In genomic region chr6:116902634-116903033, GRCh38 we compare ENCODE assay signal across 23 cellular contexts. TPM values are rescaled to one million over a fixed set of nuclear protein-coding genes. Genes with fewer than 3 reads are reported as not detected.
DNase-seq lines count a peak whose midpoint lies in the region; ATAC-seq and TF ChIP-seq lines count a peak whose summit lies in the region.
"Had no signal": no experiment of that assay in that cellular context is flagged by ENCODE, and none has a peak within 500 bp of the region (broad histone marks: within the 10 kb centered on the region; RNA-seq: fewer than 3 reads in every experiment).

No MANE protein-coding gene starts in this region.

- H3K9me3 ChIP-seq in HEK293 (ENCODE audit: control insufficient read depth, insufficient read depth, low read depth, low read length) (no peaks in the 10 kb centered on the region), PC-9 (ENCODE audit: insufficient read depth, low read depth) (no peaks in the 10 kb centered on the region; the same call in 1 of the 2 replicates), left ventricle myocardium inferior (replicated peaks) (peaks cover 25% of the 10 kb centered on the region)

- no peaks in the 10 kb centered on the region for H3K27me3 ChIP-seq in PC-9 (ENCODE audit: insufficient read depth, low read depth)
- H3K27me3 ChIP-seq in left ventricle myocardium inferior (ENCODE audit: low read depth) = no peaks in the 10 kb centered on the region
- H3K27me3 ChIP-seq: BLaER1 had no signal

- DNase-seq in PC-9 (no peak), left colon (no peak), left ventricle myocardium inferior (no peak), islet precursor cell (no peak)
- DNase-seq in activated CD8-positive, alpha-beta T cell treated with anti-CD3 and anti-CD28 coated beads for 36 hours = no peak
- DNase-seq: Calu3; CD4-positive, CD25-positive, alpha-beta regulatory T cell; CD8-positive, alpha-beta T cell; DMS53; DMS79 treated with DMSO at 0.1 percent for 48 hours; GF-D8; H9; HFFc6 had no signal

- H3K4me3 ChIP-seq in HEK293 (ENCODE audit: low read depth, low read length) (no peak overlapping the region), PC-9 (no peak overlapping the region), left ventricle myocardium inferior (no peak overlapping the region)
- H3K4me3 ChIP-seq: BLaER1, GM23338 had no signal

- CTCF ChIA-PET in HEK293 (lab: Yijun Ruan, JAX) (interaction anchor here (0.6 kb wide), 1 partner anchor 30 kb away, joined by 3 read pairs; no protein-coding TSS in a partner anchor), PC-9 (lab: Charles Lee) (no interaction called here)
- CTCF ChIA-PET in activated CD8-positive, alpha-beta T cell treated with anti-CD3 and anti-CD28 coated beads for 36 hours (lab: Charles Lee) = no interaction called here

- no peaks in the 10 kb centered on the region for H3K36me3 ChIP-seq in HEK293 (ENCODE audit: control insufficient read depth in 2 of 2, insufficient read depth in 1 of 2, low read length in 2 of 2)
- no peaks in the 10 kb centered on the region for H3K36me3 ChIP-seq in PC-9 (ENCODE audit: low read depth)
- no peaks in the 10 kb centered on the region for H3K36me3 ChIP-seq in left ventricle myocardium inferior
- H3K36me3 ChIP-seq: BLaER1 had no signal

- peaks cover 7% of the 10 kb centered on the region for H3K9me3 Mint-ChIP-seq in activated CD8-positive, alpha-beta T cell treated with anti-CD3 and anti-CD28 coated beads for 36 hours

- H3K4me1 ChIP-seq in HEK293 (ENCODE audit: control insufficient read depth, insufficient read depth, low read length) (no peaks in the 10 kb centered on the region), PC-9 (replicated peaks; ENCODE audit: insufficient read depth) (no peaks in the 10 kb centered on the region), left ventricle myocardium inferior (no peaks in the 10 kb centered on the region)
- H3K4me1 ChIP-seq: BLaER1 had no signal

- intact Hi-C loops in PC-9 (cut with micrococcal nuclease; ENCODE audit: unreplicated experiment) = no loop called here
- intact Hi-C loops in left colon (cut with DNase I, micrococcal nuclease) = no loop called here
- intact Hi-C loops in left ventricle myocardium inferior (cut with micrococcal nuclease) = no loop called here
- intact Hi-C loops in activated CD8-positive, alpha-beta T cell treated with anti-CD3 and anti-CD28 coated beads for 36 hours (cut with micrococcal nuclease) = no loop called here

- no peak overlapping the region for H3K27ac Mint-ChIP-seq in activated CD8-positive, alpha-beta T cell treated with anti-CD3 and anti-CD28 coated beads for 36 hours
- H3K27ac Mint-ChIP-seq: B cell; CD4-positive, CD25-positive, alpha-beta regulatory T cell; CD8-positive, alpha-beta T cell; GM23338; H9; HFFc6 had no signal

- H3K36me3 Mint-ChIP-seq in activated CD8-positive, alpha-beta T cell treated with anti-CD3 and anti-CD28 coated beads for 36 hours (ENCODE audit: low read depth) = no peaks in the 10 kb centered on the region
- H3K36me3 Mint-ChIP-seq: CD4-positive, CD25-positive, alpha-beta regulatory T cell; CD8-positive, alpha-beta T cell had no signal

- no peak overlapping the region for H3K4me3 Mint-ChIP-seq in activated CD8-positive, alpha-beta T cell treated with anti-CD3 and anti-CD28 coated beads for 36 hours
- H3K4me3 Mint-ChIP-seq: B cell; CD4-positive, CD25-positive, alpha-beta regulatory T cell; CD8-positive, alpha-beta T cell; GM23338; H9; HFFc6 had no signal

- POLR2A ChIA-PET in HEK293 (lab: Yijun Ruan, JAX) (no interaction called here), PC-9 (lab: Charles Lee; ENCODE audit: unreplicated experiment) (no interaction called here)
- POLR2A ChIA-PET in activated CD8-positive, alpha-beta T cell treated with anti-CD3 and anti-CD28 coated beads for 36 hours (lab: Charles Lee) = no interaction called here

- TF ChIP-seq CTCF in HEK293 (tag by site-specific recombination; IDR thresholded peaks at IDR 0.05) (no peak), PC-9 (conservative IDR thresholded peaks at IDR 0.05) (no peak), left ventricle myocardium inferior (IDR thresholded peaks at IDR 0.05; ENCODE audit: borderline replicate concordance) (no peak)
- no peak for TF ChIP-seq CTCF in activated CD8-positive, alpha-beta T cell treated with anti-CD3 and anti-CD28 coated beads for 36 hours (IDR thresholded peaks at IDR 0.05)

- peak overlapping the region; percentile 19 for H2AFZ ChIP-seq in PC-9
- H2AFZ ChIP-seq: GM23338 had no signal

- H3K4me1 Mint-ChIP-seq in activated CD8-positive, alpha-beta T cell treated with anti-CD3 and anti-CD28 coated beads for 36 hours (ENCODE audit: low read depth) = no peaks in the 10 kb centered on the region
- H3K4me1 Mint-ChIP-seq: B cell; CD4-positive, CD25-positive, alpha-beta regulatory T cell; GM23338; H9 had no signal

- no peak overlapping the region for H3K4me2 ChIP-seq in PC-9
- H3K4me2 ChIP-seq: BLaER1, GM23338 had no signal

- BruUV-seq in PC-9 (replicated peaks; lab: Mats Ljungman, UMichigan) = no TSS peak

- H3K79me2 ChIP-seq in PC-9 (ENCODE audit: low read depth) = no peaks in the 10 kb centered on the region

- no peaks in the 10 kb centered on the region for H4K20me1 ChIP-seq in PC-9 (ENCODE audit: insufficient read depth)
- H4K20me1 ChIP-seq: BLaER1 had no signal

- H3K27me3 Mint-ChIP-seq in activated CD8-positive, alpha-beta T cell treated with anti-CD3 and anti-CD28 coated beads for 36 hours = no peaks in the 10 kb centered on the region
- H3K27me3 Mint-ChIP-seq: B cell; CD4-positive, CD25-positive, alpha-beta regulatory T cell had no signal

- H3K27ac ChIP-seq in HEK293 (ENCODE audit: extremely low read depth, low read depth, low read length) = no peak overlapping the region
- no peak overlapping the region for H3K27ac ChIP-seq in PC-9
- no peak overlapping the region for H3K27ac ChIP-seq in left ventricle myocardium inferior (replicated peaks)
- H3K27ac ChIP-seq: 22Rv1, BLaER1, C4-2B had no signal

- H3F3A ChIP-seq in PC-9 (ENCODE audit: insufficient read depth, low read depth) = no peaks in the 10 kb centered on the region

- peak; percentile 49 for ATAC-seq in left colon
- ATAC-seq in activated CD8-positive, alpha-beta T cell treated with anti-CD3 and anti-CD28 coated beads for 36 hours = no peak
- ATAC-seq: CD8-positive, alpha-beta T cell; GM23338; HCT116 had no signal

- 0 out of 2 replicates have a peak, but pooled peaks cover 5% of the 10 kb centered on the region for H3K9me2 ChIP-seq in PC-9 (ENCODE audit: insufficient read depth)

TF ChIP-seq in HEK293, 187 proteins besides CTCF, POLR2A, EP300 and RAD21:
- TF ChIP-seq SP2 (tag by site-specific recombination; IDR thresholded peaks at IDR 0.05) = no peak
- no peak for TF ChIP-seq FEZF1 (tag by site-specific recombination; IDR thresholded peaks at IDR 0.05)
- peak; percentile 90; the same call in 1 of the 2 replicates for TF ChIP-seq TCF7L2 (IDR thresholded peaks at IDR 0.05; ENCODE audit: borderline replicate concordance, low read depth, low read length)
- TF ChIP-seq KLF8 (tag by site-specific recombination; IDR thresholded peaks at IDR 0.05) = no peak
- 0 out of 2 replicates have a peak, but pooled peaks have one; percentile 15 for TF ChIP-seq TRIM28 (IDR thresholded peaks at IDR 0.05; ENCODE audit: borderline replicate concordance, low read length)

RNA-seq across cellular contexts. Expression of gene RFX6, which starts 25.6 kb away (rescaled TPM):
- total RNA-seq in PC-9 (2021) = not detected in 2 replicates
- total RNA-seq in left colon = 1 to 10 TPM; 1.3 to 1.5 TPM
- total RNA-seq in left ventricle myocardium inferior = not detected
- not detected for total RNA-seq in activated CD8-positive, alpha-beta T cell treated with anti-CD3 and anti-CD28 coated beads for 36 hours
- total RNA-seq: B cell; Calu3; CD4-positive, CD25-positive, alpha-beta regulatory T cell; CD8-positive, alpha-beta T cell; Daoy; G401; H4; H9; HFFc6 had no signal
